ENCODE assay signal across 12 cellular contexts in genomic region chr16:75460441-75460840, GRCh38. TPM values are rescaled to one million over a fixed set of nuclear protein-coding genes. Genes with fewer than 3 reads are reported as not detected.
DNase-seq lines count a peak whose midpoint lies in the region; ATAC-seq lines count a peak whose summit lies in the region.
"Had no signal": no experiment of that assay in that cellular context is flagged by ENCODE, and none has a peak within 500 bp of the region (broad histone marks: within the 10 kb centered on the region; RNA-seq: fewer than 3 reads in every experiment).

No MANE protein-coding gene starts in this region.

- no peaks in the 10 kb centered on the region for H3K27me3 Mint-ChIP-seq in activated naive CD8-positive, alpha-beta T cell
- no peaks in the 10 kb centered on the region for H3K27me3 Mint-ChIP-seq in activated naive CD8-positive, alpha-beta T cell treated with anti-CD3 and anti-CD28 coated beads for 36 hours
- no peaks in the 10 kb centered on the region for H3K27me3 Mint-ChIP-seq in activated T-helper 17 cell treated with anti-CD3 and anti-CD28 coated beads, Interleukin-2, amount 50 U/mL, for 72 hours
- no peaks in the 10 kb centered on the region for H3K27me3 Mint-ChIP-seq in stimulated activated memory B cell treated with anti-CD40 and anti-IgM and Interleukin-4, amounts not matched to agents 10 μg/mL and 1 μg/mL and 100 μg/mL, for 72 hours

- H3K9me3 Mint-ChIP-seq in activated naive CD8-positive, alpha-beta T cell (ENCODE audit: low read depth): no peaks in the 10 kb centered on the region
- H3K9me3 Mint-ChIP-seq in activated naive CD8-positive, alpha-beta T cell treated with anti-CD3 and anti-CD28 coated beads for 36 hours: no peaks in the 10 kb centered on the region
- H3K9me3 Mint-ChIP-seq in activated T-helper 17 cell treated with anti-CD3 and anti-CD28 coated beads, Interleukin-2, amount 50 U/mL, for 72 hours: no peaks in the 10 kb centered on the region
- H3K9me3 Mint-ChIP-seq in stimulated activated memory B cell treated with anti-CD40 and anti-IgM and Interleukin-4, amounts not matched to agents 10 μg/mL and 1 μg/mL and 100 μg/mL, for 72 hours: no peaks in the 10 kb centered on the region

- H3K36me3 Mint-ChIP-seq in activated naive CD8-positive, alpha-beta T cell: peaks cover 8% of the 10 kb centered on the region
- peaks cover 9% of the 10 kb centered on the region for H3K36me3 Mint-ChIP-seq in activated naive CD8-positive, alpha-beta T cell treated with anti-CD3 and anti-CD28 coated beads for 36 hours
- peaks cover 22% of the 10 kb centered on the region for H3K36me3 Mint-ChIP-seq in activated T-helper 17 cell treated with anti-CD3 and anti-CD28 coated beads, Interleukin-2, amount 50 U/mL, for 72 hours (ENCODE audit: low read depth)
- H3K36me3 Mint-ChIP-seq in stimulated activated memory B cell treated with anti-CD40 and anti-IgM and Interleukin-4, amounts not matched to agents 10 μg/mL and 1 μg/mL and 100 μg/mL, for 72 hours: peaks cover 12% of the 10 kb centered on the region

- no peak for ATAC-seq in activated T-helper 17 cell treated with anti-CD3 and anti-CD28 coated beads, Interleukin-2, amount 50 U/mL, for 72 hours (replicated peaks)
- no peak for ATAC-seq in stimulated activated memory B cell treated with anti-CD40 and anti-IgM and Interleukin-4, amounts not matched to agents 10 μg/mL and 1 μg/mL and 100 μg/mL, for 72 hours
- ATAC-seq in HG03571 (IDR thresholded peaks at IDR 0.05; ENCODE audit: unreplicated experiment): no peak

- DNase-seq in activated naive CD8-positive, alpha-beta T cell treated with anti-CD3 and anti-CD28 coated beads for 36 hours: no peak
- DNase-seq in medulla oblongata (ENCODE audit: extremely low spot score): peak; percentile 43
- DNase-seq in RPMI8226: no peak
- DNase-seq in central memory CD4-positive, alpha-beta T cell: no peak
- DNase-seq: activated CD8-positive, alpha-beta memory T cell treated with anti-CD3 and anti-CD28 coated beads, Interleukin-2, amount 50 U/mL, for 48 hours; NCI-H226; occipital lobe; small intestine had no signal

- peak overlapping the region; percentile 4 for H3K4me3 Mint-ChIP-seq in activated naive CD8-positive, alpha-beta T cell
- H3K4me3 Mint-ChIP-seq in activated naive CD8-positive, alpha-beta T cell treated with anti-CD3 and anti-CD28 coated beads for 36 hours: no peak overlapping the region
- H3K4me3 Mint-ChIP-seq in activated T-helper 17 cell treated with anti-CD3 and anti-CD28 coated beads, Interleukin-2, amount 50 U/mL, for 72 hours: peak overlapping the region; percentile 31
- no peak overlapping the region for H3K4me3 Mint-ChIP-seq in stimulated activated memory B cell treated with anti-CD40 and anti-IgM and Interleukin-4, amounts not matched to agents 10 μg/mL and 1 μg/mL and 100 μg/mL, for 72 hours

- peak overlapping the region; percentile 59 for H3K27ac Mint-ChIP-seq in activated naive CD8-positive, alpha-beta T cell
- no peak overlapping the region for H3K27ac Mint-ChIP-seq in activated naive CD8-positive, alpha-beta T cell treated with anti-CD3 and anti-CD28 coated beads for 36 hours
- H3K27ac Mint-ChIP-seq in activated T-helper 17 cell treated with anti-CD3 and anti-CD28 coated beads, Interleukin-2, amount 50 U/mL, for 72 hours: peak overlapping the region; percentile 83
- H3K27ac Mint-ChIP-seq in stimulated activated memory B cell treated with anti-CD40 and anti-IgM and Interleukin-4, amounts not matched to agents 10 μg/mL and 1 μg/mL and 100 μg/mL, for 72 hours: peak overlapping the region; percentile 17

- peaks cover 70% of the 10 kb centered on the region for H3K4me1 Mint-ChIP-seq in activated naive CD8-positive, alpha-beta T cell (ENCODE audit: low read depth)
- H3K4me1 Mint-ChIP-seq in activated naive CD8-positive, alpha-beta T cell treated with anti-CD3 and anti-CD28 coated beads for 36 hours: peaks cover 51% of the 10 kb centered on the region
- peaks cover 32% of the 10 kb centered on the region for H3K4me1 Mint-ChIP-seq in activated T-helper 17 cell treated with anti-CD3 and anti-CD28 coated beads, Interleukin-2, amount 50 U/mL, for 72 hours
- peaks cover 79% of the 10 kb centered on the region for H3K4me1 Mint-ChIP-seq in stimulated activated memory B cell treated with anti-CD40 and anti-IgM and Interleukin-4, amounts not matched to agents 10 μg/mL and 1 μg/mL and 100 μg/mL, for 72 hours

RNA-seq across cellular contexts. Expression of gene TMEM170A, which starts 4.0 kb away (rescaled TPM):
- total RNA-seq in activated naive CD8-positive, alpha-beta T cell treated with anti-CD3 and anti-CD28 coated beads for 36 hours: 10 to 100 TPM; 32.2 to 37.6 TPM
- 10 to 100 TPM; 22.6 to 30.8 TPM for total RNA-seq in activated T-helper 17 cell treated with anti-CD3 and anti-CD28 coated beads, Interleukin-2, amount 50 U/mL, for 72 hours

RNA-seq across cellular contexts. Expression of gene CFDP1, which starts 27.1 kb away (rescaled TPM):
- total RNA-seq in activated naive CD8-positive, alpha-beta T cell treated with anti-CD3 and anti-CD28 coated beads for 36 hours: 10 to 100 TPM; 35.8 to 36.8 TPM
- total RNA-seq in activated T-helper 17 cell treated with anti-CD3 and anti-CD28 coated beads, Interleukin-2, amount 50 U/mL, for 72 hours: 10 to 100 TPM; 35.1 to 52.3 TPM

RNA-seq across cellular contexts. Expression of gene CHST6, which starts 34.8 kb away (rescaled TPM):
- total RNA-seq in activated naive CD8-positive, alpha-beta T cell treated with anti-CD3 and anti-CD28 coated beads for 36 hours: under 1 TPM in 1 of 2 experiments, not detected in 1; 0.06 TPM
- total RNA-seq in activated T-helper 17 cell treated with anti-CD3 and anti-CD28 coated beads, Interleukin-2, amount 50 U/mL, for 72 hours: not detected

Comparison
In these comparisons a context has a peak if more than half of its experiments do, and no peak if none do; other contexts are left out.
1. H3K4me3 Mint-ChIP-seq: peak in activated naive CD8-positive, alpha-beta T cell (single experiment) and activated T-helper 17 cell treated with anti-CD3 and anti-CD28 coated beads, Interleukin-2, amount 50 U/mL, for 72 hours (single experiment); none in activated naive CD8-positive, alpha-beta T cell treated with anti-CD3 and anti-CD28 coated beads for 36 hours (single experiment) and stimulated activated memory B cell treated with anti-CD40 and anti-IgM and Interleukin-4, amounts not matched to agents 10 μg/mL and 1 μg/mL and 100 μg/mL, for 72 hours (single experiment).